19 cellular contexts compared by ENCODE assay signal in genomic region chr12:2198542-2198941, GRCh38.
DNase-seq lines count a peak whose midpoint lies in the region; FAIRE-seq and TF ChIP-seq lines count a peak whose summit lies in the region.
"Had no signal": no experiment of that assay in that cellular context is flagged by ENCODE, and none has a peak within 500 bp of the region (broad histone marks: within the 10 kb centered on the region; RNA-seq: fewer than 3 reads in every experiment).

No MANE protein-coding gene starts in this region.

- H3K36me3 Mint-ChIP-seq in HFFc6 (ENCODE audit: low read depth) (peaks cover 10% of the 10 kb centered on the region; the same call in 1 of the 2 replicates), astrocyte (ENCODE audit: low read depth, unreplicated experiment) (no peaks in the 10 kb centered on the region)
- H3K36me3 Mint-ChIP-seq: activated naive CD4-positive, alpha-beta T cell treated with anti-CD3 and anti-CD28 coated beads, Interleukin-2, amount 10 ng/mL, durations not matched to agents 7 days and 5 days; memory B cell; naive thymus-derived CD4-positive, alpha-beta T cell had no signal

- H3K27me3 ChIP-seq in astrocyte (ENCODE audit: insufficient read depth, low read length) (no peaks in the 10 kb centered on the region), stomach smooth muscle (ENCODE audit: control insufficient read depth in 1 of 2, insufficient read depth in 2 of 2, low read length in 2 of 2) (no peaks in the 10 kb centered on the region), ascending aorta (no peaks in the 10 kb centered on the region)
- H3K27me3 ChIP-seq: pancreas, right lobe of liver, uterus had no signal

- H3K4me1 Mint-ChIP-seq in HFFc6 (ENCODE audit: low read depth) (peaks cover 32% of the 10 kb centered on the region), astrocyte (ENCODE audit: low read depth, unreplicated experiment) (peaks cover 11% of the 10 kb centered on the region)
- H3K4me1 Mint-ChIP-seq: activated CD4-positive, alpha-beta T cell treated with anti-CD3 and anti-CD28 coated beads for 36 hours; activated naive CD4-positive, alpha-beta T cell treated with anti-CD3 and anti-CD28 coated beads, Interleukin-2, amount 10 ng/mL, durations not matched to agents 7 days and 5 days; memory B cell; naive thymus-derived CD4-positive, alpha-beta T cell had no signal

- DNase-seq in HFFc6 (no peak), astrocyte (ENCODE audit: low read depth) (no peak), ascending aorta (ENCODE audit: low spot score in 2 of 2) (no peak), medulla oblongata (ENCODE audit: extremely low spot score) (no peak), GOT3 (lab: John Stamatoyannopoulos, UW) (no peak)
- DNase-seq: activated CD4-positive, alpha-beta T cell treated with anti-CD3 and anti-CD28 coated beads for 36 hours; activated naive CD4-positive, alpha-beta T cell treated with anti-CD3 and anti-CD28 coated beads, Interleukin-2, amount 10 ng/mL, durations not matched to agents 7 days and 5 days; central memory CD4-positive, alpha-beta T cell; hippocampal formation; naive thymus-derived CD4-positive, alpha-beta T cell; NCI-H2081; pancreas; PC-3; right lobe of liver; stimulated activated CD4-positive, alpha-beta T cell treated with anti-CD3 and anti-CD28 coated beads, Interleukin-15, amount 100 ng/mL, for 24 hours had no signal

- H3K36me3 ChIP-seq in astrocyte (ENCODE audit: insufficient read depth, low read length) (no peaks in the 10 kb centered on the region), stomach smooth muscle (ENCODE audit: control insufficient read depth in 2 of 2, insufficient read depth in 2 of 2, low read length in 2 of 2) (no peaks in the 10 kb centered on the region), ascending aorta (peaks cover 0 to 2% of the 10 kb centered on the region in 2 donors)
- H3K36me3 ChIP-seq: pancreas, right lobe of liver, uterus had no signal

- H3K4me1 ChIP-seq in astrocyte (ENCODE audit: insufficient read depth, low read length) (peaks cover 6% of the 10 kb centered on the region), stomach smooth muscle (ENCODE audit: control insufficient read depth, insufficient read depth, low read length) (peaks cover 32% of the 10 kb centered on the region), ascending aorta (peaks cover 0 to 16% of the 10 kb centered on the region in 2 donors)
- H3K4me1 ChIP-seq: pancreas, right lobe of liver, uterus had no signal

- no peak overlapping the region for H2AFZ ChIP-seq in astrocyte (ENCODE audit: low read depth, low read length)

- H3K9me3 ChIP-seq in astrocyte (ENCODE audit: insufficient read depth, low read depth, low read length) (no peaks in the 10 kb centered on the region), iPS-18c (ENCODE audit: control insufficient read depth, insufficient read depth, low read length) (no peaks in the 10 kb centered on the region), stomach smooth muscle (ENCODE audit: control insufficient read depth in 2 of 2, low read length in 2 of 2) (no peaks in the 10 kb centered on the region), ascending aorta (no peaks in the 10 kb centered on the region)
- H3K9me3 ChIP-seq: pancreas, right lobe of liver, uterus had no signal

- H3K27ac ChIP-seq in astrocyte (ENCODE audit: low read depth, low read length) = no peak overlapping the region
- peak overlapping the region; percentile 49 for H3K27ac ChIP-seq in stomach smooth muscle (ENCODE audit: low read length)
- H3K27ac ChIP-seq in ascending aorta = peak overlapping the region in 1 of 2 donors; percentile 42
- H3K27ac ChIP-seq: pancreas, right lobe of liver had no signal

- intact Hi-C loops in ascending aorta (cut with DNase I) = no loop called here

- no peaks in the 10 kb centered on the region for H3K79me2 ChIP-seq in astrocyte (ENCODE audit: insufficient read depth, low read length)

- H3K27me3 Mint-ChIP-seq in HFFc6 (ENCODE audit: insufficient read depth) (peaks cover 5% of the 10 kb centered on the region), astrocyte (ENCODE audit: low read depth, unreplicated experiment) (peaks cover 13% of the 10 kb centered on the region)
- H3K27me3 Mint-ChIP-seq: activated CD4-positive, alpha-beta T cell treated with anti-CD3 and anti-CD28 coated beads for 36 hours had no signal

- H3K4me3 Mint-ChIP-seq in HFFc6 = peak overlapping the region; percentile 54
- no peak overlapping the region for H3K4me3 Mint-ChIP-seq in astrocyte (ENCODE audit: unreplicated experiment)
- H3K4me3 Mint-ChIP-seq: activated CD4-positive, alpha-beta T cell treated with anti-CD3 and anti-CD28 coated beads for 36 hours; activated naive CD4-positive, alpha-beta T cell treated with anti-CD3 and anti-CD28 coated beads, Interleukin-2, amount 10 ng/mL, durations not matched to agents 7 days and 5 days; memory B cell; naive thymus-derived CD4-positive, alpha-beta T cell had no signal

- H3K9me3 Mint-ChIP-seq in HFFc6 = no peaks in the 10 kb centered on the region; the same call in 1 of the 2 replicates
- peaks cover 2% of the 10 kb centered on the region for H3K9me3 Mint-ChIP-seq in astrocyte (ENCODE audit: unreplicated experiment)
- H3K9me3 Mint-ChIP-seq: activated naive CD4-positive, alpha-beta T cell treated with anti-CD3 and anti-CD28 coated beads, Interleukin-2, amount 10 ng/mL, durations not matched to agents 7 days and 5 days; memory B cell had no signal

- no peaks in the 10 kb centered on the region for H4K20me1 ChIP-seq in astrocyte (ENCODE audit: insufficient read depth, low read length)

- FAIRE-seq in astrocyte (lab: Jason Lieb, UNC) = no peak
- FAIRE-seq: pancreas had no signal

- peak overlapping the region; percentile 7 for H3K27ac Mint-ChIP-seq in HFFc6
- H3K27ac Mint-ChIP-seq in astrocyte (ENCODE audit: unreplicated experiment) = peak overlapping the region; percentile 26
- H3K27ac Mint-ChIP-seq: activated CD4-positive, alpha-beta T cell treated with anti-CD3 and anti-CD28 coated beads for 36 hours; activated naive CD4-positive, alpha-beta T cell treated with anti-CD3 and anti-CD28 coated beads, Interleukin-2, amount 10 ng/mL, durations not matched to agents 7 days and 5 days; memory B cell; naive thymus-derived CD4-positive, alpha-beta T cell had no signal

- H3K9ac ChIP-seq in astrocyte (ENCODE audit: low read length) (no peak overlapping the region), stomach smooth muscle (ENCODE audit: low read length in 2 of 2) (no peak overlapping the region)

- H3K4me3 ChIP-seq in astrocyte (ENCODE audit: insufficient read depth, low read depth, low read length) = no peak overlapping the region
- 0 out of 2 replicates have a peak overlapping the region, but pooled peaks have one; percentile 22 for H3K4me3 ChIP-seq in iPS-18c (ENCODE audit: insufficient read depth, low read depth, low read length)
- H3K4me3 ChIP-seq in stomach smooth muscle (ENCODE audit: low read length in 2 of 2) = no peak overlapping the region
- H3K4me3 ChIP-seq in ascending aorta = no peak overlapping the region
- H3K4me3 ChIP-seq: pancreas, right lobe of liver, uterus had no signal

- peak overlapping the region; percentile 67 for H3K4me2 ChIP-seq in astrocyte (ENCODE audit: low read length)

- no peak; the same call in 1 of the 2 replicates for TF ChIP-seq CTCF in HFFc6 (IDR thresholded peaks at IDR 0.05)
- TF ChIP-seq CTCF in astrocyte (IDR thresholded peaks at IDR 0.05; ENCODE audit: insufficient read depth, low read depth, low read length) = no peak
- TF ChIP-seq CTCF in ascending aorta (IDR thresholded peaks at IDR 0.05) = no peak
